Comparison of ENCODE assay signal across 8 cellular contexts in the genomic region with DNA sequence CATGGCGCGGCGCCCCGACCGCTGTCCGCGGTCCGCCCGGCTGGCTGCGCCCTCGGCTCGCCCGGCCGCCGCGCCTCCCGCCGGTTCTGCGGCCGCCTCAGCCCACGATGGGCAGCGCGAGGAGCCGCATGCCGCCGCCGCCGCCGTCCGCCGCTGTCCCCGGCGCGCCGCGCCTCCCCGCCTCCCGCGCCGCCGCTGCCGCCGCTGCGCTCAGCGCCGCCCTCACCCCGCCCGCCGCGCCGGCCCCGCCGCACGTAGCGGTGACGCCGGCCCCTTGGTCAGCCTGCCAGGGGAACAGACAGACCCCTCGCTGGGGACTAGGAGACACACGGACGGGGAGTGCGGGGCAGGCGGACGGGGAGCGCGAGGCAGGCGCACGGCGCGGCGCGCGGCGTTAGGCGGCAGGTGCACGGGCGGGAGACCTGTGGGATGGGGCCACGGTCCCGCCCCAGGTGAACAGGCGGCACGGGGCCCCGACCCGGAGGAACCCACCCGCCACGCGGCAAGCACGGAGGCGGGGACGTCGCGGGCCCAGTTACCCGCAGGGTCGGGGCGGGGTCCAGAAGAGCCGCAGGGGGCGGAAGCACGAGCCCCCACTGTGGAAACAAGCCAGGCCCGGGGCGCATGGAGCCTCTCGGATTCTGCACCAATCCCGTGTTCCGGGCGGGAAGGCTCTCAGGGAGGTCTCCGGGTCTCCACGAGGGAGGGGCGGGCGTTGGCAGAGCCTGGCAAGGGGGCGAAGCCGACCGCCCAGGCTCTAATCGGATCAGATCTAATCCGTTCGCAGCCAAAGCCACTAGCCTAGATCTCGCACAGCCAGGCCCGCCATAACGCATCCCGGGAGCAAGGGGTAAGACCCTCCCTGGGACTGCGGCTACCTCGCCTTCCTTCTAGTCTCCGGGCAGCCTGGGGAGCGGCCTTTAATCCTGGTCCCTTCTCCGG. TPM values are rescaled to one million over a fixed set of nuclear protein-coding genes. Genes with fewer than 3 reads are reported as not detected.
DNase-seq lines count a peak whose midpoint lies in the region; ATAC-seq and TF ChIP-seq lines count a peak whose summit lies in the region.

A gene with protein sequence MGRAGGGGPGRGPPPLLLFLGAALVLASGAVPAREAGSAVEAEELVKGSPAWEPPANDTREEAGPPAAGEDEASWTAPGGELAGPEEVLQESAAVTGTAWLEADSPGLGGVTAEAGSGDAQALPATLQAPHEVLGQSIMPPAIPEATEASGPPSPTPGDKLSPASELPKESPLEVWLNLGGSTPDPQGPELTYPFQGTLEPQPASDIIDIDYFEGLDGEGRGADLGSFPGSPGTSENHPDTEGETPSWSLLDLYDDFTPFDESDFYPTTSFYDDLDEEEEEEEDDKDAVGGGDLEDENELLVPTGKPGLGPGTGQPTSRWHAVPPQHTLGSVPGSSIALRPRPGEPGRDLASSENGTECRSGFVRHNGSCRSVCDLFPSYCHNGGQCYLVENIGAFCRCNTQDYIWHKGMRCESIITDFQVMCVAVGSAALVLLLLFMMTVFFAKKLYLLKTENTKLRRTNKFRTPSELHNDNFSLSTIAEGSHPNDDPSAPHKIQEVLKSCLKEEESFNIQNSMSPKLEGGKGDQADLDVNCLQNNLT (minus strand): TSS at position 175 of the 942 bp plus-strand sequence. CDS start 172 bp downstream, at position 3.

- H3K4me2 ChIP-seq in GM23338 = peak within 1 kb of the TSS; percentile 91

- peaks cover 5% of the 10 kb centered on the region for H3K4me1 ChIP-seq in GM23338 (ENCODE audit: insufficient read depth)
- peaks cover 14 to 17% (median 17%) of the 10 kb centered on the region in 4 donors for H3K4me1 ChIP-seq in stomach

- H3K27ac Mint-ChIP-seq in GM23338 (no peak within 1 kb of the TSS), WTC11 (no peak within 1 kb of the TSS), memory B cell (no peak within 1 kb of the TSS)
- no peak within 1 kb of the TSS for H3K27ac Mint-ChIP-seq in dendritic cell treated with granulocyte-macrophage colony-stimulating factor and Interleukin-4, amounts not matched to agents 40 ng/mL and 50 ng/mL, for 4 days

- H3K9me3 ChIP-seq in AG04450 (ENCODE audit: control insufficient read depth, insufficient read depth, low read length) (no peaks in the 10 kb centered on the region; the same call in 1 of the 2 replicates), stomach (no peaks in the 10 kb centered on the region)

- CTCF ChIA-PET in AG04450 (lab: Charles Lee) = no interaction called here
- CTCF ChIA-PET in WTC11 (lab: Charles Lee) = interaction anchor here (1.0 to 2.4 kb wide), 4 partner anchors 10 to 572 kb away, joined by 4 to 8 read pairs (median 5); no protein-coding TSS in a partner anchor

- H3K4me3 Mint-ChIP-seq in GM23338 (peak within 1 kb of the TSS; percentile 61), WTC11 (peak within 1 kb of the TSS; percentile 48), memory B cell (peak within 1 kb of the TSS; percentile 72)
- peak within 1 kb of the TSS; percentile 72 for H3K4me3 Mint-ChIP-seq in dendritic cell treated with granulocyte-macrophage colony-stimulating factor and Interleukin-4, amounts not matched to agents 40 ng/mL and 50 ng/mL, for 4 days

- DNase-seq in AG04450 (ENCODE audit: low read depth, low spot score) (no peak), GM23338 (ENCODE audit: low spot score) (peak; percentile 59), WTC11 (ENCODE audit: low spot score) (peak; percentile 44), memory B cell (ENCODE audit: low spot score in 2 of 2) (peak; percentile 18 to 44), stomach (no peak), NCI-H226 (no peak), NK-92 (lab: John Stamatoyannopoulos, UW; ENCODE audit: unreplicated experiment) (no peak)

- H3K9me3 Mint-ChIP-seq in GM23338 (no peaks in the 10 kb centered on the region; the same call in 2 of the 3 replicates), WTC11 (no peaks in the 10 kb centered on the region), memory B cell (no peaks in the 10 kb centered on the region)
- no peaks in the 10 kb centered on the region for H3K9me3 Mint-ChIP-seq in dendritic cell treated with granulocyte-macrophage colony-stimulating factor and Interleukin-4, amounts not matched to agents 40 ng/mL and 50 ng/mL, for 4 days

- peak; percentile 31 for ATAC-seq in GM23338
- peak; percentile 15 for ATAC-seq in WTC11
- peak; percentile 63 for ATAC-seq in memory B cell (ENCODE audit: low read depth)

- peaks cover 30% of the 10 kb centered on the region for H3K27me3 ChIP-seq in AG04450 (ENCODE audit: control insufficient read depth, insufficient read depth, low read length)
- peaks cover 54% of the 10 kb centered on the region for H3K27me3 ChIP-seq in GM23338 (ENCODE audit: insufficient read depth)
- H3K27me3 ChIP-seq in stomach = peaks cover 0 to 40% (median 29%) of the 10 kb centered on the region in 3 donors

- TF ChIP-seq POLR2A in stomach (IDR thresholded peaks at IDR 0.05) = no peak

- H3K36me3 ChIP-seq in GM23338 (ENCODE audit: insufficient read depth) (no peaks in the 10 kb centered on the region), stomach (no peaks in the 10 kb centered on the region)

- H3K27me3 Mint-ChIP-seq in GM23338 (ENCODE audit: insufficient read depth, low read depth, poor library complexity) (peaks cover 50% of the 10 kb centered on the region), WTC11 (ENCODE audit: low read depth) (peaks cover 59% of the 10 kb centered on the region), memory B cell (peaks cover 14% of the 10 kb centered on the region)
- H3K27me3 Mint-ChIP-seq in dendritic cell treated with granulocyte-macrophage colony-stimulating factor and Interleukin-4, amounts not matched to agents 40 ng/mL and 50 ng/mL, for 4 days = peaks cover 80% of the 10 kb centered on the region

- H3K27ac ChIP-seq in AG04450 (ENCODE audit: low read depth, low read length) (no peak within 1 kb of the TSS), GM23338 (ENCODE audit: low read depth) (no peak within 1 kb of the TSS), stomach (peak within 1 kb of the TSS in 2 of 5 donors; percentile 7 to 42)

- intact Hi-C loops in dendritic cell treated with granulocyte-macrophage colony-stimulating factor and Interleukin-4, amounts not matched to agents 40 ng/mL and 50 ng/mL, for 4 days (cut with micrococcal nuclease) = no loop called here
- intact Hi-C loops in stomach (cut with DNase I; ENCODE audit: low total_unique reads) = no loop called here

- peaks cover 16% of the 10 kb centered on the region for H3K4me1 Mint-ChIP-seq in GM23338
- peaks cover 10% of the 10 kb centered on the region for H3K4me1 Mint-ChIP-seq in WTC11
- H3K4me1 Mint-ChIP-seq in dendritic cell treated with granulocyte-macrophage colony-stimulating factor and Interleukin-4, amounts not matched to agents 40 ng/mL and 50 ng/mL, for 4 days (ENCODE audit: low read depth) = peaks cover 22% of the 10 kb centered on the region
- peaks cover 2% of the 10 kb centered on the region for H3K4me1 Mint-ChIP-seq in memory B cell

- no peak for TF ChIP-seq CTCF in AG04450 (IDR thresholded peaks at IDR 0.05; ENCODE audit: low read depth, low read length)
- no peak for TF ChIP-seq CTCF in GM23338 (conservative IDR thresholded peaks at IDR 0.05; ENCODE audit: low read depth in 2 of 2)
- no peak for TF ChIP-seq CTCF in WTC11 (IDR thresholded peaks at IDR 0.05)
- TF ChIP-seq CTCF in stomach (IDR thresholded peaks at IDR 0.05) = no peak

- no peaks in the 10 kb centered on the region for H3K9me2 ChIP-seq in GM23338 (ENCODE audit: insufficient read depth)

- peaks cover under 1% of the 10 kb centered on the region; the same call in 1 of the 2 replicates for H4K20me1 ChIP-seq in GM23338 (replicated peaks; ENCODE audit: insufficient read depth)

- H3K79me2 ChIP-seq in GM23338 (replicated peaks; ENCODE audit: insufficient read depth) = no peaks in the 10 kb centered on the region

- TF ChIP-seq EP300 in stomach (IDR thresholded peaks at IDR 0.05) = no peak

- 3 to 8% (median 5%) methylated on average over 27 to 121 of the region's 121 CpGs for WGBS in stomach, 5 donors

- peak within 1 kb of the TSS; percentile 54 for H3K4me3 ChIP-seq in AG04450 (ENCODE audit: low read depth, low read length)
- H3K4me3 ChIP-seq in GM23338 = peak within 1 kb of the TSS; percentile 73
- H3K4me3 ChIP-seq in stomach = peak within 1 kb of the TSS; percentile 64 to 94 (median 72)

- POLR2A ChIA-PET in AG04450 (lab: Yijun Ruan, JAX) (no interaction called here), WTC11 (lab: Charles Lee) (interaction anchor here (1.1 kb wide), 1 partner anchor 57 kb away, joined by 4 read pairs; no protein-coding TSS in a partner anchor)

- H3F3A ChIP-seq in GM23338 (replicated peaks; ENCODE audit: low read depth) = peaks cover 28% of the 10 kb centered on the region

- H2AFZ ChIP-seq in GM23338 = peak within 1 kb of the TSS; percentile 86

- H3K36me3 Mint-ChIP-seq in GM23338 (ENCODE audit: low read depth) = no peaks in the 10 kb centered on the region; the same call in 2 of the 3 replicates
- no peaks in the 10 kb centered on the region for H3K36me3 Mint-ChIP-seq in WTC11
- no peaks in the 10 kb centered on the region for H3K36me3 Mint-ChIP-seq in dendritic cell treated with granulocyte-macrophage colony-stimulating factor and Interleukin-4, amounts not matched to agents 40 ng/mL and 50 ng/mL, for 4 days (ENCODE audit: low read depth)
- no peaks in the 10 kb centered on the region for H3K36me3 Mint-ChIP-seq in memory B cell

TF ChIP-seq in GM23338, 12 proteins besides CTCF, POLR2A, EP300 and RAD21 (continues in another document):
- TF ChIP-seq CREB1 (CRISPR knock-in tag; IDR thresholded peaks at IDR 0.05; ENCODE audit: low read depth) (peak; percentile 27; the same call in 1 of the 2 replicates), POLR2AphosphoS5 (IDR thresholded peaks at IDR 0.05; ENCODE audit: low read depth) (0 out of 2 replicates have a peak, but pooled peaks have one; percentile 47), JUNB (IDR thresholded peaks at IDR 0.05; ENCODE audit: unreplicated experiment) (no peak)

TF ChIP-seq in WTC11, 78 proteins besides CTCF, POLR2A, EP300 and RAD21 (continues in another document):
- peak; percentile 79 for TF ChIP-seq JUN (CRISPR knock-in tag; IDR thresholded peaks at IDR 0.05)
- TF ChIP-seq ZNF423 (CRISPR knock-in tag; IDR thresholded peaks at IDR 0.05) = peak; percentile 71
- TF ChIP-seq, protein P1, sequence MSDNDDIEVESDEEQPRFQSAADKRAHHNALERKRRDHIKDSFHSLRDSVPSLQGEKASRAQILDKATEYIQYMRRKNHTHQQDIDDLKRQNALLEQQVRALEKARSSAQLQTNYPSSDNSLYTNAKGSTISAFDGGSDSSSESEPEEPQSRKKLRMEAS (CRISPR knock-in tag; IDR thresholded peaks at IDR 0.05) = peak; percentile 78

RNA-seq across cellular contexts. Expression of the gene that starts here (rescaled TPM):
- not detected in 2 replicates for polyA plus RNA-seq in AG04450 (2011; rRNA removed)
- polyA minus RNA-seq in AG04450 (2011; rRNA and poly(A)+ RNA removed) = 0.05 and 0.13 TPM in 2 replicates
- 3.4 and 4.3 TPM in 2 replicates for total RNA-seq in GM23338 (2014; rRNA removed; shearing (Covaris generic))
- polyA plus RNA-seq in GM23338 (2016; fragmentation: Nextera tagmentation; extraction: Ambion mirVana) = 0.86 and 1.3 TPM in 2 replicates
- total RNA-seq in WTC11 (2021) = 3.3 to 4.4 TPM (median 3.7 TPM) in 3 replicates
- 1 to 10 TPM in 1 of 5 donors, under 1 TPM in 2, not detected in 2; under 0.01 to 3.8 (median 0.73) TPM for total RNA-seq in stomach
- polyA plus RNA-seq in stomach = under 1 TPM in 2 of 3 donors, not detected in 1; 0.19 to 0.35 TPM

Comparison
In these comparisons a context has a peak if more than half of its experiments do, and no peak if none do; other contexts are left out.
1. DNase-seq: peak in GM23338 (single experiment), WTC11 (single experiment) and memory B cell (2 of 2); none in AG04450 (single experiment), stomach (single experiment), NCI-H226 (single experiment) and NK-92 (single experiment).
2. Peak in every context shown above with its lines, with median percentiles within 50 percentile points of each other: H3K4me3 ChIP-seq, ATAC-seq and H3K4me3 Mint-ChIP-seq.